2 cellular contexts compared by ENCODE assay signal in genomic region chr20:6750438-6750837, GRCh38.
A peak's percentile ranks its signal among the peaks of the same experiment; 100 is the strongest.
TF ChIP-seq lines count a peak whose summit lies in the region.

No MANE protein-coding gene starts in this region.

TF ChIP-seq in HepG2, 621 proteins besides CTCF, POLR2A, EP300 and RAD21:
- TF ChIP-seq POGK (CRISPR knock-in tag; conservative IDR thresholded peaks at IDR 0.05) = no peak
- no peak for TF ChIP-seq HOXA7 (CRISPR knock-in tag; IDR thresholded peaks at IDR 0.05)
- TF ChIP-seq ZNF24 (IDR thresholded peaks at IDR 0.05) = no peak
- no peak for TF ChIP-seq ZNF574 (CRISPR knock-in tag; IDR thresholded peaks at IDR 0.05)
- no peak for TF ChIP-seq CC2D1A (CRISPR knock-in tag; IDR thresholded peaks at IDR 0.05)
- TF ChIP-seq MNT (IDR thresholded peaks at IDR 0.05) = peak; percentile 93
- TF ChIP-seq GPN1 (CRISPR knock-in tag; IDR thresholded peaks at IDR 0.05; ENCODE audit: borderline replicate concordance) = no peak
- TF ChIP-seq ZSCAN25 (CRISPR knock-in tag; IDR thresholded peaks at IDR 0.05) = no peak
- TF ChIP-seq ZBTB46 (CRISPR knock-in tag; IDR thresholded peaks at IDR 0.05; ENCODE audit: borderline replicate concordance) = no peak

TF ChIP-seq in endothelial cell of umbilical vein, 7 proteins besides CTCF, POLR2A, EP300 and RAD21:
- TF ChIP-seq MYC (IDR thresholded peaks at IDR 0.05; ENCODE audit: low read depth, low read length) (no peak), GATA2 (IDR thresholded peaks at IDR 0.05; ENCODE audit: insufficient read depth, insufficient read length, low read depth, low read length) (peak; percentile 63)
